8 cellular contexts compared by ENCODE assay signal in genomic region chr7:113710310-113711106, GRCh38.
DNase-seq lines count a peak whose midpoint lies in the region; ATAC-seq and TF ChIP-seq lines count a peak whose summit lies in the region.

No MANE protein-coding gene starts in this region.

- H3K4ac ChIP-seq in mesenchymal stem cell (ENCODE audit: low read depth in 1 of 2, low read length in 2 of 2): no peak overlapping the region

- no peak overlapping the region for H3K18ac ChIP-seq in mesenchymal stem cell (ENCODE audit: low read depth in 1 of 2, low read length in 2 of 2)

- H3K4me1 Mint-ChIP-seq in Calu3 (ENCODE audit: low read depth, unreplicated experiment): no peaks in the 10 kb centered on the region
- no peaks in the 10 kb centered on the region for H3K4me1 Mint-ChIP-seq in endodermal cell

- no peak for TF ChIP-seq EP300 in upper lobe of left lung (IDR thresholded peaks at IDR 0.05)

- no peaks in the 10 kb centered on the region for H3K27me3 ChIP-seq in endodermal cell (ENCODE audit: control insufficient read depth, insufficient read depth, low read length, poor library complexity, severe bottlenecking)
- H3K27me3 ChIP-seq in mesenchymal stem cell (ENCODE audit: control insufficient read depth in 1 of 2, insufficient read depth in 1 of 2, low read length in 2 of 2): no peaks in the 10 kb centered on the region
- H3K27me3 ChIP-seq in upper lobe of left lung: no peaks in the 10 kb centered on the region

- H4K8ac ChIP-seq in mesenchymal stem cell (ENCODE audit: low read length): no peak overlapping the region

- H3K4me3 Mint-ChIP-seq in Calu3 (ENCODE audit: low read depth, unreplicated experiment) (no peak overlapping the region), endodermal cell (no peak overlapping the region)

- H2BK12ac ChIP-seq in mesenchymal stem cell (ENCODE audit: low read length in 2 of 2): no peak overlapping the region

- H3K4me2 ChIP-seq in mesenchymal stem cell (ENCODE audit: low read length, poor library complexity, severe bottlenecking): no peak overlapping the region

- BruUV-seq in Calu3 (replicated peaks; lab: Mats Ljungman, UMichigan): no TSS peak

- H3K4me1 ChIP-seq in endodermal cell (ENCODE audit: control insufficient read depth, insufficient read depth, low read length) (no peaks in the 10 kb centered on the region), mesenchymal stem cell (ENCODE audit: control insufficient read depth, insufficient read depth, low read depth, low read length) (no peaks in the 10 kb centered on the region), upper lobe of left lung (no peaks in the 10 kb centered on the region)

- H2BK5ac ChIP-seq in mesenchymal stem cell (ENCODE audit: low read depth, low read length, poor library complexity, severe bottlenecking): no peak overlapping the region

- DNase-seq in Calu3: peak; percentile 68
- DNase-seq in GM19238 (ENCODE audit: insufficient read length, low spot score): peak; percentile 21
- DNase-seq in NCI-H2081 (lab: John Stamatoyannopoulos, UW): peak; percentile 82 to 83
- DNase-seq in T-helper 9 cell: peak; percentile 5
- peak; percentile 81 for DNase-seq in endodermal cell
- DNase-seq in mesenchymal stem cell: peak; percentile 75
- DNase-seq in upper lobe of left lung: peak in 1 of 2 donors; percentile 33

- H2BK15ac ChIP-seq in mesenchymal stem cell (ENCODE audit: low read depth, poor library complexity, severe bottlenecking): no peak overlapping the region

- intact Hi-C loops in Calu3 (cut with micrococcal nuclease; ENCODE audit: unreplicated experiment): loop anchor here (1.0 to 5.0 kb wide), 2 partner anchors 695 to 1158 kb away; no protein-coding TSS in a partner anchor

- H3K27ac ChIP-seq in endodermal cell (ENCODE audit: low read depth, low read length) (no peak overlapping the region), mesenchymal stem cell (ENCODE audit: low read length, poor library complexity, severe bottlenecking) (no peak overlapping the region), upper lobe of left lung (no peak overlapping the region)

- H4K91ac ChIP-seq in mesenchymal stem cell (ENCODE audit: low read length): no peak overlapping the region

- H3K4me3 ChIP-seq in endodermal cell (ENCODE audit: low read length) (no peak overlapping the region), mesenchymal stem cell (ENCODE audit: insufficient read depth in 1 of 2, low read depth in 1 of 2, low read length in 2 of 2) (no peak overlapping the region), upper lobe of left lung (no peak overlapping the region)

- WGBS in endodermal cell (ENCODE audit: insufficient coverage in 1 of 2, insufficient read length in 1 of 2), 2 experiments: 56% methylated on average over 4 of the region's 4 CpGs; no CpG with 5 or more reads in 1 of the 2 experiments
- 80% methylated on average over 1 of the region's 4 CpGs for WGBS in mesenchymal stem cell
- WGBS in upper lobe of left lung, 2 donors: 47 to 50% methylated on average over 4 of the region's 4 CpGs

- H2AFZ ChIP-seq in mesenchymal stem cell (ENCODE audit: low read depth, low read length): no peak overlapping the region

- H3K9me3 Mint-ChIP-seq in Calu3 (ENCODE audit: low read depth, unreplicated experiment) (no peaks in the 10 kb centered on the region), endodermal cell (peaks cover 1% of the 10 kb centered on the region)

- H3K36me3 Mint-ChIP-seq in Calu3 (ENCODE audit: insufficient read depth, unreplicated experiment) (no peaks in the 10 kb centered on the region), endodermal cell (ENCODE audit: low read depth) (no peaks in the 10 kb centered on the region)

- H3K36me3 ChIP-seq in endodermal cell (ENCODE audit: control insufficient read depth, insufficient read depth, low read length) (no peaks in the 10 kb centered on the region), mesenchymal stem cell (ENCODE audit: control insufficient read depth in 1 of 2, insufficient read depth in 2 of 2, low read depth in 1 of 2, low read length in 2 of 2) (no peaks in the 10 kb centered on the region), upper lobe of left lung (no peaks in the 10 kb centered on the region)

- H3K79me1 ChIP-seq in mesenchymal stem cell (replicated peaks; ENCODE audit: low read length, poor library complexity, severe bottlenecking): no peaks in the 10 kb centered on the region

- H3K14ac ChIP-seq in mesenchymal stem cell (ENCODE audit: low read length in 2 of 2): no peak overlapping the region

- TF ChIP-seq CTCF in Calu3 (IDR thresholded peaks at IDR 0.05; ENCODE audit: unreplicated experiment) (peak; percentile 80), endodermal cell (conservative IDR thresholded peaks at IDR 0.05) (peak; percentile 97), upper lobe of left lung (IDR thresholded peaks at IDR 0.05) (peak; percentile 56 to 96 (median 79))

- H3K23ac ChIP-seq in mesenchymal stem cell (ENCODE audit: low read length in 2 of 2): no peak overlapping the region

- CTCF ChIA-PET in Calu3 (lab: Charles Lee): interaction anchor here (1.1 kb wide), 1 partner anchor 20 kb away, joined by 3 read pairs; no protein-coding TSS in a partner anchor

- no peak for TF ChIP-seq POLR2A in upper lobe of left lung (IDR thresholded peaks at IDR 0.05)

- no peak overlapping the region for H3K27ac Mint-ChIP-seq in Calu3 (ENCODE audit: unreplicated experiment)
- no peak overlapping the region for H3K27ac Mint-ChIP-seq in endodermal cell

- no peaks in the 10 kb centered on the region for H3K9me3 ChIP-seq in endodermal cell (ENCODE audit: control insufficient read depth, low read length)
- peaks cover 6% of the 10 kb centered on the region for H3K9me3 ChIP-seq in mesenchymal stem cell (ENCODE audit: control insufficient read depth, low read length)
- peaks cover 0 to 5% (median 0%) of the 10 kb centered on the region in 4 donors for H3K9me3 ChIP-seq in upper lobe of left lung

- H2BK120ac ChIP-seq in mesenchymal stem cell (ENCODE audit: low read depth, low read length): no peak overlapping the region

- H3K27me3 Mint-ChIP-seq in Calu3 (ENCODE audit: unreplicated experiment) (no peaks in the 10 kb centered on the region), endodermal cell (ENCODE audit: insufficient read depth) (no peaks in the 10 kb centered on the region)

- H3K9ac ChIP-seq in endodermal cell (ENCODE audit: extremely low read depth, low read length, poor library complexity, severe bottlenecking) (no peak overlapping the region), mesenchymal stem cell (ENCODE audit: low read length) (no peak overlapping the region)

- ATAC-seq in HG03108 (IDR thresholded peaks at IDR 0.05; ENCODE audit: unreplicated experiment): peak; percentile 92
- peak; percentile 55 to 79 for ATAC-seq in upper lobe of left lung (ENCODE audit: low FRiP score in 2 of 2)

- no peak overlapping the region for H2AK5ac ChIP-seq in mesenchymal stem cell (ENCODE audit: low read length, severe bottlenecking)
